ENCODE assay signal across 8 cellular contexts in the genomic region with DNA sequence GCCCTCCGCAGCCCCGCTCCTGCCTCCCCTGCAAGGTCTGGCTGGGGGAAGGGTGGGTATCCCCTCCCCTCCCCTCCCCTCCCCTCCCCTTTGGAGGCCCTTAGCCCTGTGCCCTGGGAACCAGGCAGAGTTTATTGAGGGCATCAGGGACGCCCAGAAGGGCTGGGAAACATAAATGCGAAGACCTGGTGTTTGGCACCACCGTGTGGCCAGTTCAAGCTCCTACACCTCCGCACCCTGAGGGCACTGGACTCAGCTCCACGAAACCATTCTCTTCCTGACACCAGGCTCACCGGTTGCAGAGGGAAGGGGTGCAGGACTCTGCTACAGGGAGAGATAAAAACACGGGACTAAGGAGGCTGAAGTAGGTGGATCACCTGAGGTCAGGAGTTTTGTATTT. TPM values are rescaled to one million over a fixed set of nuclear protein-coding genes. Genes with fewer than 3 reads are reported as not detected.
DNase-seq lines count a peak whose midpoint lies in the region; ATAC-seq, FAIRE-seq and TF ChIP-seq lines count a peak whose summit lies in the region.

No MANE protein-coding gene starts in this region.

- peak; percentile 97 for ATAC-seq in activated CD4-positive, alpha-beta T cell treated with anti-CD3 and anti-CD28 coated beads for 36 hours
- ATAC-seq in lung (ENCODE audit: insufficient read depth, low FRiP score): peak; percentile 79
- no peak for ATAC-seq in GM21381 (IDR thresholded peaks at IDR 0.05; ENCODE audit: unreplicated experiment)

- no peak overlapping the region for H3K27ac ChIP-seq in coronary artery
- H3K27ac ChIP-seq in lung (ENCODE audit: low read depth in 1 of 2, low read length in 1 of 2): no peak overlapping the region

- FAIRE-seq in GM18507 (lab: Jason Lieb, UNC): peak; percentile 88

- POLR2A ChIA-PET in activated CD4-positive, alpha-beta T cell treated with anti-CD3 and anti-CD28 coated beads for 36 hours (lab: Charles Lee): no interaction called here

- H3K4me3 ChIP-seq in coronary artery (no peak overlapping the region), lung (no peak overlapping the region)

- H3K4me1 Mint-ChIP-seq in activated CD4-positive, alpha-beta T cell treated with anti-CD3 and anti-CD28 coated beads for 36 hours: no peaks in the 10 kb centered on the region

- H3K36me3 Mint-ChIP-seq in activated CD4-positive, alpha-beta T cell treated with anti-CD3 and anti-CD28 coated beads for 36 hours (ENCODE audit: low read depth): peaks cover 4% of the 10 kb centered on the region

- DNase-seq in ACHN (peak; percentile 70), GM18507 (ENCODE audit: extremely low spot score, insufficient read length, low read depth) (peak; percentile 61), NCI-H226 (peak; percentile 43), coronary artery (ENCODE audit: low spot score) (no peak), lung (ENCODE audit: low spot score) (peak; percentile 49)
- DNase-seq in activated CD4-positive, alpha-beta T cell treated with anti-CD3 and anti-CD28 coated beads for 36 hours: peak; percentile 78
- DNase-seq in stimulated activated CD8-positive, alpha-beta memory T cell treated with anti-CD3 and anti-CD28 coated beads, Interleukin-15, amount 100 ng/mL, for 1 hour (ENCODE audit: low read depth): peak; percentile 38

- in situ Hi-C loops in ACHN (cut with HindIII; ENCODE audit: low pct_ligation_motif_present, low pct_unique_long_range_greater_than_20kb, low sequenced_read_pairs): no loop called here

- TF ChIP-seq CTCF in coronary artery (IDR thresholded peaks at IDR 0.05) (peak; percentile 62), lung (IDR thresholded peaks at IDR 0.05; ENCODE audit: control extremely low read depth, extremely low read depth) (peak; percentile 75)

- intact Hi-C loops in activated CD4-positive, alpha-beta T cell treated with anti-CD3 and anti-CD28 coated beads for 36 hours (cut with DNase I, micrococcal nuclease): loop anchor here (1.0 kb wide), 1 partner anchor 849 kb away; no protein-coding TSS in a partner anchor

- CTCF ChIA-PET in activated CD4-positive, alpha-beta T cell treated with anti-CD3 and anti-CD28 coated beads for 36 hours (lab: Charles Lee): interaction anchor here (0.6 to 1.6 kb wide), 14 partner anchors 9 to 997 kb away, joined by 3 to 8 read pairs (median 4); partner anchors contain the start of genes C1QBP and PIMREG

- peaks cover 5% of the 10 kb centered on the region for H3K9me3 Mint-ChIP-seq in activated CD4-positive, alpha-beta T cell treated with anti-CD3 and anti-CD28 coated beads for 36 hours (ENCODE audit: low read depth)

- H3K4me3 Mint-ChIP-seq in activated CD4-positive, alpha-beta T cell treated with anti-CD3 and anti-CD28 coated beads for 36 hours: no peak overlapping the region

- H3K36me3 ChIP-seq in lung (ENCODE audit: control insufficient read depth in 2 of 2, insufficient read depth in 2 of 2, low read length in 2 of 2): no peaks in the 10 kb centered on the region

- 15 to 18% methylated on average over 9 of the region's 9 CpGs for WGBS in lung, 2 donors

- H3K27me3 ChIP-seq in lung (ENCODE audit: control insufficient read depth, insufficient read depth): no peaks in the 10 kb centered on the region

- H3K27me3 Mint-ChIP-seq in activated CD4-positive, alpha-beta T cell treated with anti-CD3 and anti-CD28 coated beads for 36 hours: peaks cover 12% of the 10 kb centered on the region

- no peak overlapping the region for H3K27ac Mint-ChIP-seq in activated CD4-positive, alpha-beta T cell treated with anti-CD3 and anti-CD28 coated beads for 36 hours

- no peaks in the 10 kb centered on the region for H3K9me3 ChIP-seq in lung (ENCODE audit: control insufficient read depth in 2 of 2, insufficient read depth in 1 of 2, low read length in 1 of 2)

- H3K4me1 ChIP-seq in lung (ENCODE audit: control insufficient read depth in 2 of 2, insufficient read depth in 2 of 2, low read length in 2 of 2): no peaks in the 10 kb centered on the region

RNA-seq across cellular contexts. Expression of gene AIPL1, which starts 1.0 kb away (rescaled TPM):
- total RNA-seq in activated CD4-positive, alpha-beta T cell treated with anti-CD3 and anti-CD28 coated beads for 36 hours: not detected
- not detected for total RNA-seq in lung
- not detected for polyA plus RNA-seq in lung

RNA-seq across cellular contexts. Expression of gene PIMREG, which starts 8.3 kb away (rescaled TPM):
- 10 to 100 TPM in 1 of 2 experiments, 1 to 10 TPM in 1; 8.4 to 10.0 TPM for total RNA-seq in activated CD4-positive, alpha-beta T cell treated with anti-CD3 and anti-CD28 coated beads for 36 hours
- 1 to 10 TPM in 1 of 2 donors, under 1 TPM in 1; 0.58 to 3.0 TPM for total RNA-seq in lung
- under 1 TPM; 0.35 to 0.84 TPM for polyA plus RNA-seq in lung
